14 cellular contexts compared by ENCODE assay signal in the genomic region with DNA sequence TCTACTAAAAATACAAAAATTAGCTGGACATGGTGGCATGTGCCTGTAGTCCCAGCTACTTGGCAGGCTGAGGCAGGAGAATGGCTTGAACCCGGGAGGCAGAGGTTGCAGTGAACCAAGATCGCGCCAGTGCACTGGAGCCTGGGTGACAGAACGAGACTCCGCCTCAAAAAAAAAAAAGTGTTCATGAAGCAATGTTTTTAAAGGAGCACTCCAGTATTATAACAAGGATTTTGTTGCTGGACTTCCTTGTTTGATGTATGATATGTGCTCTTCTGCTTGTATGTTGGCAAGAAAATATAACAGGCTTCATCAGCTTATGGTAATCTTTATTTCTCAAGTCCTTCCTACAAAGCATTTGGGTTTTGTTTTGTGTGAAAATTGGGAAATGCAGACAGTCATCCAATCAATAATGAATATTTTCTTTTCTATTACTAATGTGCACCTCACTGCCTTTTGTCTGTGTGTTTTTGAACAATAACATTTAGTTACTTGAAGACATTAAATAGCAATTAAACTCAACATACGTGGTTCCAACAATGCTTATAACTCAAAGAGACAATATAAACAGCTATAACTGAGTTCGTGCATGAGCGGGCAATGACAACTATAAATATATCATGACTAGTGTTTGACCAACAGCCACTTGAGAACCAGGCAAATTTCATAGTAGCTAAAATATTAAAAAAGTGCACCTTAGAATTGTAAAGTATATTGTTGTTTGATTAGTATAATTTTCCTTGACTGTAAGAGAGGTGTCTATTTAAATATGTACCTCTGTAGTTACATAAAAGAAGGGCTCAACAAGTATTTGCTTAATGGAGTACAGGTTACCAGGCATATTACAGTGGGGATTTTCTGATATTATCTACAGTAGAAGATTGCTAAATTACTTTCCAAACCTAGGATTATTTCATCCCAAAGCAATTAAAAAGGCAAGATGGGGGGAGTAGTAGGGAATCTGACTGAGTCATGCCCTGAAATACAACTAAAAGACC.
DNase-seq lines count a peak whose midpoint lies in the region; TF ChIP-seq lines count a peak whose summit lies in the region.
"Had no signal": no experiment of that assay in that cellular context is flagged by ENCODE, and none has a peak within 500 bp of the region (broad histone marks: within the 10 kb centered on the region; RNA-seq: fewer than 3 reads in every experiment).

No MANE protein-coding gene starts in this region.

- TF ChIP-seq CTCF in endodermal cell (conservative IDR thresholded peaks at IDR 0.05): no peak

- no peaks in the 10 kb centered on the region for H3K27me3 Mint-ChIP-seq in activated T-helper 2 cell treated with anti-CD3 and anti-CD28 coated beads, Interferon-gamma antibody, Interleukin-2, Interleukin-4, amounts not matched to agents 10 μg/mL and 5 μg/mL and 100 μg/mL, durations not matched to agents 14 hours and 24 hours and 36 hours (ENCODE audit: low read depth)
- no peaks in the 10 kb centered on the region for H3K27me3 Mint-ChIP-seq in endodermal cell (ENCODE audit: insufficient read depth)

- H3K36me3 ChIP-seq in skeletal muscle satellite cell (ENCODE audit: insufficient read depth, low read length): no peaks in the 10 kb centered on the region
- no peaks in the 10 kb centered on the region for H3K36me3 ChIP-seq in endodermal cell (ENCODE audit: control insufficient read depth, insufficient read depth, low read length)

- peak overlapping the region; percentile 7 for H3K4me2 ChIP-seq in skeletal muscle satellite cell (ENCODE audit: low read length)

- no peak overlapping the region for H3K27ac ChIP-seq in endodermal cell (ENCODE audit: low read depth, low read length)
- H3K27ac ChIP-seq: parathyroid adenoma had no signal

- H3K4me3 ChIP-seq in skeletal muscle satellite cell (ENCODE audit: low read length): no peak overlapping the region
- no peak overlapping the region for H3K4me3 ChIP-seq in endodermal cell (ENCODE audit: low read length)

- no peak overlapping the region for H3K4me3 Mint-ChIP-seq in activated T-helper 2 cell treated with anti-CD3 and anti-CD28 coated beads, Interferon-gamma antibody, Interleukin-2, Interleukin-4, amounts not matched to agents 10 μg/mL and 5 μg/mL and 100 μg/mL, durations not matched to agents 14 hours and 24 hours and 36 hours (ENCODE audit: low read depth)
- H3K4me3 Mint-ChIP-seq in endodermal cell: no peak overlapping the region

- DNase-seq in NCI-H345 (lab: John Stamatoyannopoulos, UW) (peak; percentile 15), NCI-H345 treated with DMSO at 0.1 percent for 48 hours (lab: John Stamatoyannopoulos, UW; ENCODE audit: unreplicated experiment) (no peak), NAMALWA (ENCODE audit: low spot score) (peak; percentile 22), OCI-M1 (lab: John Stamatoyannopoulos, UW) (peak; percentile 50), dedifferentiated amniotic fluid mesenchymal stem cell (ENCODE audit: extremely low spot score) (no peak), endodermal cell (no peak)
- DNase-seq in activated T-helper 2 cell treated with anti-CD3 and anti-CD28 coated beads, Interferon-gamma antibody, Interleukin-2, Interleukin-4, amounts not matched to agents 10 μg/mL and 5 μg/mL and 100 μg/mL, durations not matched to agents 14 hours and 24 hours and 36 hours (ENCODE audit: low spot score): no peak
- DNase-seq: activated CD4-positive, alpha-beta T cell treated with anti-CD3 and anti-CD28 coated beads, Interleukin-2, amount 50 U/mL, for 48 hours; activated naive CD4-positive, alpha-beta T cell; foreskin melanocyte; KG1; stimulated activated CD4-positive, alpha-beta T cell treated with anti-CD3 and anti-CD28 coated beads, Interleukin-12 subunit alpha, Interleukin-12 subunit beta, amount 100 ng/mL, for 4 hours had no signal

- H3K4me1 ChIP-seq in skeletal muscle satellite cell (ENCODE audit: control insufficient read depth, insufficient read depth, low read length) (no peaks in the 10 kb centered on the region), endodermal cell (ENCODE audit: control insufficient read depth, insufficient read depth, low read length) (peaks cover 2% of the 10 kb centered on the region)
- H3K4me1 ChIP-seq: parathyroid adenoma had no signal

- H3K4me1 Mint-ChIP-seq in activated T-helper 2 cell treated with anti-CD3 and anti-CD28 coated beads, Interferon-gamma antibody, Interleukin-2, Interleukin-4, amounts not matched to agents 10 μg/mL and 5 μg/mL and 100 μg/mL, durations not matched to agents 14 hours and 24 hours and 36 hours (ENCODE audit: low read depth): peaks cover 10% of the 10 kb centered on the region
- H3K4me1 Mint-ChIP-seq in endodermal cell: peaks cover 31% of the 10 kb centered on the region

- H3K27me3 ChIP-seq in skeletal muscle satellite cell (ENCODE audit: control insufficient read depth, insufficient read depth, low read length) (no peaks in the 10 kb centered on the region), endodermal cell (ENCODE audit: control insufficient read depth, insufficient read depth, low read length, poor library complexity, severe bottlenecking) (no peaks in the 10 kb centered on the region)

- H3K9me3 ChIP-seq in skeletal muscle satellite cell (replicated peaks; ENCODE audit: low read length) (no peaks in the 10 kb centered on the region), endodermal cell (ENCODE audit: control insufficient read depth, low read length) (no peaks in the 10 kb centered on the region)

- H3K36me3 Mint-ChIP-seq in activated T-helper 2 cell treated with anti-CD3 and anti-CD28 coated beads, Interferon-gamma antibody, Interleukin-2, Interleukin-4, amounts not matched to agents 10 μg/mL and 5 μg/mL and 100 μg/mL, durations not matched to agents 14 hours and 24 hours and 36 hours (ENCODE audit: low read depth): peaks cover 4% of the 10 kb centered on the region
- peaks cover 5% of the 10 kb centered on the region for H3K36me3 Mint-ChIP-seq in endodermal cell (ENCODE audit: low read depth)

- intact Hi-C loops in activated T-helper 2 cell treated with anti-CD3 and anti-CD28 coated beads, Interferon-gamma antibody, Interleukin-2, Interleukin-4, amounts not matched to agents 10 μg/mL and 5 μg/mL and 100 μg/mL, durations not matched to agents 14 hours and 24 hours and 36 hours (cut with micrococcal nuclease): no loop called here

- no peak overlapping the region for H3K27ac Mint-ChIP-seq in activated T-helper 2 cell treated with anti-CD3 and anti-CD28 coated beads, Interferon-gamma antibody, Interleukin-2, Interleukin-4, amounts not matched to agents 10 μg/mL and 5 μg/mL and 100 μg/mL, durations not matched to agents 14 hours and 24 hours and 36 hours
- H3K27ac Mint-ChIP-seq in endodermal cell: no peak overlapping the region

- H3K9ac ChIP-seq in skeletal muscle satellite cell (ENCODE audit: low read depth, low read length) (no peak overlapping the region), endodermal cell (ENCODE audit: extremely low read depth, low read length, poor library complexity, severe bottlenecking) (no peak overlapping the region)
- H3K9ac ChIP-seq: parathyroid adenoma had no signal

- 69 to 97% methylated on average over 7 to 8 of the region's 8 CpGs for WGBS in endodermal cell (ENCODE audit: insufficient coverage in 1 of 2, insufficient read length in 1 of 2), 2 experiments

- H3K9me3 Mint-ChIP-seq in activated T-helper 2 cell treated with anti-CD3 and anti-CD28 coated beads, Interferon-gamma antibody, Interleukin-2, Interleukin-4, amounts not matched to agents 10 μg/mL and 5 μg/mL and 100 μg/mL, durations not matched to agents 14 hours and 24 hours and 36 hours: peaks cover 2% of the 10 kb centered on the region
- H3K9me3 Mint-ChIP-seq in endodermal cell: peaks cover 7% of the 10 kb centered on the region

Comparison
In these comparisons a context has a peak if more than half of its experiments do, and no peak if none do; other contexts are left out.
1. DNase-seq: peak in NCI-H345 (single experiment), NAMALWA (single experiment) and OCI-M1 (single experiment); none in NCI-H345 treated with DMSO at 0.1 percent for 48 hours (single experiment), activated T-helper 2 cell treated with anti-CD3 and anti-CD28 coated beads, Interferon-gamma antibody, Interleukin-2, Interleukin-4, amounts not matched to agents 10 μg/mL and 5 μg/mL and 100 μg/mL, durations not matched to agents 14 hours and 24 hours and 36 hours (single experiment), dedifferentiated amniotic fluid mesenchymal stem cell (single experiment) and endodermal cell (single experiment).